In genomic region chr14:24080888-24081738, GRCh38 we compare ENCODE assay signal across 8 cellular contexts. TPM values are rescaled to one million over a fixed set of nuclear protein-coding genes. Genes with fewer than 3 reads are reported as not detected.
DNase-seq lines count a peak whose midpoint lies in the region; ATAC-seq and TF ChIP-seq lines count a peak whose summit lies in the region.

No MANE protein-coding gene starts in this region.

- WGBS in psoas muscle, 3 donors: 0 to 1% (median 0%) methylated on average over 41 to 74 of the region's 74 CpGs

- H3K4me1 ChIP-seq in psoas muscle (peaks cover 5% of the 10 kb centered on the region), uterus (no peaks in the 10 kb centered on the region)

- no peaks in the 10 kb centered on the region for H3K9me3 Mint-ChIP-seq in activated naive CD8-positive, alpha-beta T cell treated with anti-CD3 and anti-CD28 coated beads for 36 hours

- in situ Hi-C loops in SK-MEL-5 (cut with HindIII; ENCODE audit: low pct_unique_long_range_greater_than_20kb, low sequenced_read_pairs): no loop called here

- H3K27ac ChIP-seq in psoas muscle: no peak overlapping the region
- peak overlapping the region in 1 of 2 donors; percentile 0 for H3K27ac ChIP-seq in uterus

- no peaks in the 10 kb centered on the region for H3K9me3 ChIP-seq in psoas muscle
- H3K9me3 ChIP-seq in uterus: no peaks in the 10 kb centered on the region

- DNase-seq in DMS79 (lab: John Stamatoyannopoulos, UW) (peak; percentile 79), HuH-7 (ENCODE audit: low spot score) (peak; percentile 86), SK-MEL-5 (ENCODE audit: low read depth, low spot score) (peak; percentile 38), left ventricle myocardium superior (peak; percentile 65), psoas muscle (peak; percentile 41 to 69), uterus (peak; percentile 28 to 32)
- DNase-seq in activated naive CD8-positive, alpha-beta T cell treated with anti-CD3 and anti-CD28 coated beads for 36 hours: peak; percentile 76

- peaks cover 16% of the 10 kb centered on the region for H3K4me1 Mint-ChIP-seq in activated naive CD8-positive, alpha-beta T cell treated with anti-CD3 and anti-CD28 coated beads for 36 hours

- H3K27me3 ChIP-seq in psoas muscle (ENCODE audit: insufficient read depth in 3 of 3, low read length in 2 of 3): no peaks in the 10 kb centered on the region
- no peaks in the 10 kb centered on the region for H3K27me3 ChIP-seq in uterus

- peak overlapping the region; percentile 74 for H3K4me3 Mint-ChIP-seq in activated naive CD8-positive, alpha-beta T cell treated with anti-CD3 and anti-CD28 coated beads for 36 hours

- no peaks in the 10 kb centered on the region for H3K27me3 Mint-ChIP-seq in activated naive CD8-positive, alpha-beta T cell treated with anti-CD3 and anti-CD28 coated beads for 36 hours

- ATAC-seq in GM21447 (IDR thresholded peaks at IDR 0.05; ENCODE audit: unreplicated experiment) (peak; percentile 91), left ventricle myocardium superior (peak; percentile 88), psoas muscle (peak; percentile 65 to 83 (median 76))

- H3K27ac Mint-ChIP-seq in activated naive CD8-positive, alpha-beta T cell treated with anti-CD3 and anti-CD28 coated beads for 36 hours: peak overlapping the region; percentile 53

- TF ChIP-seq POLR2A in uterus (IDR thresholded peaks at IDR 0.05): no peak

- peak overlapping the region; percentile 77 for H3K4me3 ChIP-seq in psoas muscle
- H3K4me3 ChIP-seq in uterus: peak overlapping the region; percentile 13 to 41

- no peak for TF ChIP-seq CTCF in psoas muscle (IDR thresholded peaks at IDR 0.05)
- no peak for TF ChIP-seq CTCF in uterus (IDR thresholded peaks at IDR 0.05)

- no peaks in the 10 kb centered on the region for H3K36me3 Mint-ChIP-seq in activated naive CD8-positive, alpha-beta T cell treated with anti-CD3 and anti-CD28 coated beads for 36 hours

- intact Hi-C loops in left ventricle myocardium superior (cut with micrococcal nuclease): no loop called here
- intact Hi-C loops in psoas muscle (cut with DNase I): no loop called here
- intact Hi-C loops in uterus (cut with DNase I; ENCODE audit: low total_unique reads): no loop called here

- no peaks in the 10 kb centered on the region for H3K36me3 ChIP-seq in psoas muscle (ENCODE audit: insufficient read depth in 1 of 2, low read depth in 1 of 2)
- no peaks in the 10 kb centered on the region for H3K36me3 ChIP-seq in uterus

RNA-seq across cellular contexts. Expression of gene CPNE6, which starts 9.8 kb away (rescaled TPM):
- total RNA-seq in SK-MEL-5 (2014; rRNA removed; shearing (Covaris generic)): not detected in 2 replicates
- polyA plus RNA-seq in SK-MEL-5 (2015; cell fraction: cytosol; rRNA removed): not detected in 2 replicates
- 0.10 TPM in 1 of 2 replicates, not detected in the other for polyA plus RNA-seq in SK-MEL-5 (2015; cell fraction: nucleus; rRNA removed)
- total RNA-seq in activated naive CD8-positive, alpha-beta T cell treated with anti-CD3 and anti-CD28 coated beads for 36 hours: not detected
- total RNA-seq in left ventricle myocardium superior (not detected), psoas muscle (not detected), uterus (under 1 TPM in 1 of 4 donors, not detected in 3; 0.76 TPM)
- polyA plus RNA-seq in psoas muscle: under 1 TPM in 1 of 3 donors, not detected in 2; 0.06 TPM

RNA-seq across cellular contexts. Expression of gene PCK2, which starts 13.0 kb away (rescaled TPM):
- total RNA-seq in SK-MEL-5 (2014; rRNA removed; shearing (Covaris generic)): 23.2 and 28.6 TPM in 2 replicates
- 121 and 136 TPM in 2 replicates for polyA plus RNA-seq in SK-MEL-5 (2015; cell fraction: cytosol; rRNA removed)
- 81.9 and 118 TPM in 2 replicates for polyA plus RNA-seq in SK-MEL-5 (2015; cell fraction: nucleus; rRNA removed)
- total RNA-seq in activated naive CD8-positive, alpha-beta T cell treated with anti-CD3 and anti-CD28 coated beads for 36 hours: 100 to 1,000 TPM; 110 TPM
- 3.0 TPM for total RNA-seq in left ventricle myocardium superior
- total RNA-seq in psoas muscle: 1 to 10 TPM; 2.1 to 4.5 (median 2.7) TPM
- 1 to 10 TPM; 2.0 to 2.7 (median 2.0) TPM for polyA plus RNA-seq in psoas muscle
- total RNA-seq in uterus: 10 to 100 TPM in 3 of 4 donors, not detected in 1; 13.1 to 19.4 (median 15.1) TPM

RNA-seq across cellular contexts. Expression of gene CARMIL3, which starts 29.3 kb away (rescaled TPM):
- total RNA-seq in SK-MEL-5 (2014; rRNA removed; shearing (Covaris generic)): 0.29 and 0.66 TPM in 2 replicates
- 0.48 and 0.58 TPM in 2 replicates for polyA plus RNA-seq in SK-MEL-5 (2015; cell fraction: cytosol; rRNA removed)
- 3.0 and 5.1 TPM in 2 replicates for polyA plus RNA-seq in SK-MEL-5 (2015; cell fraction: nucleus; rRNA removed)
- under 1 TPM; 0.43 to 0.56 TPM for total RNA-seq in activated naive CD8-positive, alpha-beta T cell treated with anti-CD3 and anti-CD28 coated beads for 36 hours
- total RNA-seq in left ventricle myocardium superior (0.12 TPM), psoas muscle (under 1 TPM in 3 of 4 donors, not detected in 1; 0.04 to 0.10 (median 0.06) TPM), uterus (under 1 TPM in 2 of 4 donors, not detected in 2; 0.21 to 0.48 TPM)
- polyA plus RNA-seq in psoas muscle: under 1 TPM in 2 of 3 donors, not detected in 1; 0.08 to 0.19 TPM

RNA-seq across cellular contexts. Expression of gene DCAF11, which starts 33.5 kb away (rescaled TPM):
- total RNA-seq in SK-MEL-5 (2014; rRNA removed; shearing (Covaris generic)): 43.7 and 49.5 TPM in 2 replicates
- polyA plus RNA-seq in SK-MEL-5 (2015; cell fraction: cytosol; rRNA removed): 44.4 and 60.6 TPM in 2 replicates
- 32.9 and 64.7 TPM in 2 replicates for polyA plus RNA-seq in SK-MEL-5 (2015; cell fraction: nucleus; rRNA removed)
- total RNA-seq in activated naive CD8-positive, alpha-beta T cell treated with anti-CD3 and anti-CD28 coated beads for 36 hours: 10 to 100 TPM; 56.0 to 56.7 TPM
- total RNA-seq in left ventricle myocardium superior (85.8 TPM), psoas muscle (10 to 100 TPM; 48.8 to 73.5 (median 68.6) TPM), uterus (10 to 100 TPM; 42.9 to 87.4 (median 57.8) TPM)
- 10 to 100 TPM; 34.7 to 66.4 (median 35.4) TPM for polyA plus RNA-seq in psoas muscle

RNA-seq across cellular contexts. Expression of gene NRL, which starts 33.6 kb away (rescaled TPM):
- 2.5 and 2.6 TPM in 2 replicates for total RNA-seq in SK-MEL-5 (2014; rRNA removed; shearing (Covaris generic))
- 3.2 and 3.8 TPM in 2 replicates for polyA plus RNA-seq in SK-MEL-5 (2015; cell fraction: cytosol; rRNA removed)
- not detected in 2 replicates for polyA plus RNA-seq in SK-MEL-5 (2015; cell fraction: nucleus; rRNA removed)
- 1 to 10 TPM; 1.8 to 2.6 TPM for total RNA-seq in activated naive CD8-positive, alpha-beta T cell treated with anti-CD3 and anti-CD28 coated beads for 36 hours
- total RNA-seq in left ventricle myocardium superior (0.77 TPM), psoas muscle (1 to 10 TPM; 1.5 to 3.6 (median 2.5) TPM), uterus (1 to 10 TPM in 3 of 4 donors, not detected in 1; 1.2 to 1.8 (median 1.3) TPM)
- polyA plus RNA-seq in psoas muscle: 1 to 10 TPM; 1.2 to 5.1 (median 2.4) TPM

Comparison
In these comparisons a context has a peak if more than half of its experiments do, and no peak if none do; other contexts are left out.
1. DNase-seq: peak in every context shown above with its lines; median percentile 86 in HuH-7; 79 in DMS79; 76 in activated naive CD8-positive, alpha-beta T cell treated with anti-CD3 and anti-CD28 coated beads for 36 hours; 65 in left ventricle myocardium superior; 55 in psoas muscle; 38 in SK-MEL-5; 30 in uterus.